ENCODE assay signal across 35 cellular contexts in the genomic region with DNA sequence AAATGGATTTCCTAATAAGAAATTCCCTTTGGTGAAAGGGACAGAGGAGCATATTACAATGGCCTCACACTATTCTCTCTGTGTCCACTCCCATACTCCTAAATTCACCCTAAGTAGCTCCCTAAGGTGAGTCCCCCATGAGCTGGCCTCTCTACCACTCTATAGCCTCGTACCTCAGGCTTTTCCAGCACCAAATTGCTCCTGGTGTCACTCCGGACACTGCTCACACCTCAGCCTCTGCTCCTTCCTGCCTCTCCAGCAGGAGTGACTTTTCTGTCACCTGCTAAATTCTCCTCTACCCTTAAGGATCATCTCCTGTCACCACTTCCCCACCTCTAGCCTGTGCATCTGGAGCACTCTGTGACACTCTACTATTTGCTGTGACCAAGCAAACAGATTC.
"Had no signal": no experiment of that assay in that cellular context is flagged by ENCODE, and none has a peak within 500 bp of the region (broad histone marks: within the 10 kb centered on the region; RNA-seq: fewer than 3 reads in every experiment).

No MANE protein-coding gene starts in this region.

- H3K36me3 Mint-ChIP-seq: activated CD4-positive, alpha-beta memory T cell treated with anti-CD3 and anti-CD28 coated beads for 36 hours; activated naive CD4-positive, alpha-beta T cell treated with anti-CD3 and anti-CD28 coated beads, Interleukin-2, amount 50 U/mL, for 72 hours; activated naive CD8-positive, alpha-beta T cell treated with anti-CD3 and anti-CD28 coated beads for 36 hours had no signal

- DNase-seq: activated B cell treated with CpG ODN at 0.5 μM for 24 hours; activated CD4-positive, alpha-beta memory T cell treated with anti-CD3 and anti-CD28 coated beads for 36 hours; activated CD4-positive, alpha-beta T cell treated with anti-CD3 and anti-CD28 coated beads for 4 hours; activated CD4-positive, alpha-beta T cell treated with anti-CD3 and anti-CD28 coated beads, Interleukin-2, amount 10 ng/mL, durations not matched to agents 24 days and 14 days; activated CD4-positive, alpha-beta T cell treated with anti-CD3 and anti-CD28 coated beads, Interleukin-2, amount 50 U/mL, for 1 hour; activated CD4-positive, alpha-beta T cell treated with anti-CD3 and anti-CD28 coated beads, Interleukin-2, amount 50 U/mL, for 4 hours; activated CD4-positive, CD25-positive, alpha-beta regulatory T cell treated with anti-CD3 and anti-CD28 coated beads, Interleukin-2, amount 50 U/mL, for 72 hours; activated CD8-positive, alpha-beta memory T cell treated with anti-CD3 and anti-CD28 coated beads, Interleukin-2, amount 50 U/mL, for 4 hours; activated CD8-positive, alpha-beta T cell treated with anti-CD3 and anti-CD28 coated beads for 36 hours; activated effector memory CD4-positive, alpha-beta T cell treated with anti-CD3 and anti-CD28 coated beads, Interleukin-2, amount 50 U/mL, for 16 hours; activated gamma-delta T cell treated with Interleukin-2 at 50 U/mL for 16 hours; activated naive CD4-positive, alpha-beta T cell; activated naive CD4-positive, alpha-beta T cell treated with anti-CD3 and anti-CD28 coated beads for 36 hours; activated naive CD4-positive, alpha-beta T cell treated with anti-CD3 and anti-CD28 coated beads, Interleukin-2, amount 50 U/mL, for 16 hours; activated naive CD8-positive, alpha-beta T cell treated with anti-CD3 and anti-CD28 coated beads for 36 hours; activated T-cell treated with anti-CD3 and anti-CD28 coated beads for 4 hours; activated T-cell treated with anti-CD3 and anti-CD28 coated beads, Interleukin-2, amount 50 U/mL, for 1 hour; activated T-cell treated with anti-CD3 and anti-CD28 coated beads, Interleukin-2, amount 50 U/mL, for 4 hours; activated T-cell treated with anti-CD3 and anti-CD28 coated beads, Interleukin-2, amount 50 U/mL, for 72 hours; adrenal gland; amniotic stem cell; aorta; body of pancreas; brain microvascular endothelial cell; central memory CD4-positive, alpha-beta T cell; T-helper 1 cell; T-helper 2 cell; T-helper 9 cell had no signal

- H3K4me1 Mint-ChIP-seq: activated B cell treated with CpG ODN at 0.5 μM for 24 hours; activated CD4-positive, alpha-beta T cell treated with anti-CD3 and anti-CD28 coated beads, Interleukin-2, amount 10 ng/mL, durations not matched to agents 24 days and 14 days; activated naive CD8-positive, alpha-beta T cell treated with anti-CD3 and anti-CD28 coated beads for 36 hours; activated T-helper 17 cell treated with anti-CD3 and anti-CD28 coated beads, Interleukin-2, amount 50 U/mL, for 72 hours had no signal

- H3K9me3 ChIP-seq: adrenal gland, breast epithelium had no signal

- H3K9me3 Mint-ChIP-seq: activated B cell treated with CpG ODN at 0.5 μM for 24 hours; activated CD4-positive, alpha-beta memory T cell treated with anti-CD3 and anti-CD28 coated beads for 36 hours; activated CD4-positive, alpha-beta T cell treated with anti-CD3 and anti-CD28 coated beads, Interleukin-2, amount 10 ng/mL, durations not matched to agents 24 days and 14 days; activated CD8-positive, alpha-beta T cell treated with anti-CD3 and anti-CD28 coated beads for 36 hours; activated naive CD4-positive, alpha-beta T cell treated with anti-CD3 and anti-CD28 coated beads for 36 hours; activated naive CD4-positive, alpha-beta T cell treated with anti-CD3 and anti-CD28 coated beads, Interleukin-2, amount 50 U/mL, for 72 hours; activated naive CD8-positive, alpha-beta T cell treated with anti-CD3 and anti-CD28 coated beads for 36 hours; activated T-cell treated with anti-CD3 and anti-CD28 coated beads, Interleukin-2, amount 50 U/mL, for 4 hours; activated T-cell treated with anti-CD3 and anti-CD28 coated beads, Interleukin-2, amount 50 U/mL, for 72 hours; activated T-helper 1 cell treated with anti-CD3 and anti-CD28 coated beads, Interleukin-12 subunit alpha, Interleukin-12 subunit beta, Interleukin-2, Interleukin-4 antibody, amounts not matched to agents 30 ng/mL and 10 ng/mL and 1 ng/mL, durations not matched to agents 14 hours and 24 hours and 36 hours; activated T-helper 17 cell treated with anti-CD3 and anti-CD28 coated beads, Interleukin-2, amount 50 U/mL, for 72 hours; T-helper 1 cell treated with Interleukin-12 subunit alpha and Interleukin-12 subunit beta and Interleukin-4 antibody, amounts not matched to agents 30 μg/mL and 1 μg/mL, for 36 hours; T-helper 2 cell treated with Interferon-gamma antibody and Interleukin-4, amounts not matched to agents 5 μg/mL and 100 μg/mL, for 36 hours had no signal

- H3K27ac ChIP-seq: adrenal gland, body of pancreas, brain microvascular endothelial cell, breast epithelium, VCaP had no signal

- H3K4me3 Mint-ChIP-seq: activated B cell treated with CpG ODN at 0.5 μM for 24 hours; activated CD4-positive, alpha-beta memory T cell treated with anti-CD3 and anti-CD28 coated beads for 36 hours; activated CD4-positive, alpha-beta T cell treated with anti-CD3 and anti-CD28 coated beads, Interleukin-2, amount 10 ng/mL, durations not matched to agents 24 days and 14 days; activated CD8-positive, alpha-beta T cell treated with anti-CD3 and anti-CD28 coated beads for 36 hours; activated naive CD4-positive, alpha-beta T cell treated with anti-CD3 and anti-CD28 coated beads for 36 hours; activated naive CD8-positive, alpha-beta T cell treated with anti-CD3 and anti-CD28 coated beads for 36 hours; activated T-cell treated with anti-CD3 and anti-CD28 coated beads, Interleukin-2, amount 50 U/mL, for 4 hours; activated T-cell treated with anti-CD3 and anti-CD28 coated beads, Interleukin-2, amount 50 U/mL, for 72 hours; activated T-helper 1 cell treated with anti-CD3 and anti-CD28 coated beads, Interleukin-12 subunit alpha, Interleukin-12 subunit beta, Interleukin-2, Interleukin-4 antibody, amounts not matched to agents 30 ng/mL and 10 ng/mL and 1 ng/mL, durations not matched to agents 14 hours and 24 hours and 36 hours; activated T-helper 17 cell treated with anti-CD3 and anti-CD28 coated beads, Interleukin-2, amount 50 U/mL, for 72 hours; T-helper 1 cell treated with Interleukin-12 subunit alpha and Interleukin-12 subunit beta and Interleukin-4 antibody, amounts not matched to agents 30 μg/mL and 1 μg/mL, for 36 hours; T-helper 2 cell treated with Interferon-gamma antibody and Interleukin-4, amounts not matched to agents 5 μg/mL and 100 μg/mL, for 36 hours had no signal

- H3K4me1 ChIP-seq: adrenal gland, body of pancreas, breast epithelium had no signal

- H3K4me3 ChIP-seq: adrenal gland, body of pancreas, breast epithelium had no signal

- H3K36me3 ChIP-seq: adrenal gland, brain microvascular endothelial cell, breast epithelium had no signal

- H3K27me3 ChIP-seq: adrenal gland, body of pancreas, brain microvascular endothelial cell, breast epithelium had no signal

- ATAC-seq: activated CD8-positive, alpha-beta T cell treated with anti-CD3 and anti-CD28 coated beads for 36 hours; activated naive CD4-positive, alpha-beta T cell treated with anti-CD3 and anti-CD28 coated beads, Interleukin-2, amount 50 U/mL, for 72 hours; activated T-cell treated with anti-CD3 and anti-CD28 coated beads, Interleukin-2, amount 50 U/mL, for 4 hours; activated T-cell treated with anti-CD3 and anti-CD28 coated beads, Interleukin-2, amount 50 U/mL, for 72 hours; activated T-helper 17 cell treated with anti-CD3 and anti-CD28 coated beads, Interleukin-2, amount 50 U/mL, for 72 hours; body of pancreas had no signal

- H3K27ac Mint-ChIP-seq: activated B cell treated with CpG ODN at 0.5 μM for 24 hours; activated CD4-positive, alpha-beta memory T cell treated with anti-CD3 and anti-CD28 coated beads for 36 hours; activated CD4-positive, alpha-beta T cell treated with anti-CD3 and anti-CD28 coated beads, Interleukin-2, amount 10 ng/mL, durations not matched to agents 24 days and 14 days; activated CD8-positive, alpha-beta T cell treated with anti-CD3 and anti-CD28 coated beads for 36 hours; activated naive CD4-positive, alpha-beta T cell treated with anti-CD3 and anti-CD28 coated beads for 36 hours; activated naive CD4-positive, alpha-beta T cell treated with anti-CD3 and anti-CD28 coated beads, Interleukin-2, amount 50 U/mL, for 72 hours; activated naive CD8-positive, alpha-beta T cell treated with anti-CD3 and anti-CD28 coated beads for 36 hours; activated T-cell treated with anti-CD3 and anti-CD28 coated beads, Interleukin-2, amount 50 U/mL, for 72 hours; activated T-helper 1 cell treated with anti-CD3 and anti-CD28 coated beads, Interleukin-12 subunit alpha, Interleukin-12 subunit beta, Interleukin-2, Interleukin-4 antibody, amounts not matched to agents 30 ng/mL and 10 ng/mL and 1 ng/mL, durations not matched to agents 14 hours and 24 hours and 36 hours; activated T-helper 17 cell treated with anti-CD3 and anti-CD28 coated beads, Interleukin-2, amount 50 U/mL, for 72 hours; T-helper 1 cell treated with Interleukin-12 subunit alpha and Interleukin-12 subunit beta and Interleukin-4 antibody, amounts not matched to agents 30 μg/mL and 1 μg/mL, for 36 hours; T-helper 2 cell treated with Interferon-gamma antibody and Interleukin-4, amounts not matched to agents 5 μg/mL and 100 μg/mL, for 36 hours had no signal
